In genomic region chr6:94622784-94623183, GRCh38 we compare ENCODE assay signal across 3 cellular contexts.
TF ChIP-seq lines count a peak whose summit lies in the region.

No MANE protein-coding gene starts in this region.

TF ChIP-seq in HepG2, 621 proteins besides CTCF, POLR2A, EP300 and RAD21:
- TF ChIP-seq MAFK (conservative IDR thresholded peaks at IDR 0.05 in 1 of 2, IDR thresholded peaks at IDR 0.05 in 1 of 2; ENCODE audit: low read length in 2 of 2) (peak; percentile 78 to 91), ZXDC (CRISPR knock-in tag; IDR thresholded peaks at IDR 0.05) (no peak), MAFF (IDR thresholded peaks at IDR 0.05; ENCODE audit: low read depth, low read length) (peak; percentile 82)

TF ChIP-seq in IMR-90, 13 proteins besides CTCF, POLR2A, EP300 and RAD21:
- no peak for TF ChIP-seq MXI1 (IDR thresholded peaks at IDR 0.05; ENCODE audit: borderline replicate concordance, low read depth, low read length)
- no peak for TF ChIP-seq RFX5 (IDR thresholded peaks at IDR 0.05; ENCODE audit: low read depth, low read length)
- peak; percentile 89 for TF ChIP-seq MAFK (IDR thresholded peaks at IDR 0.05; ENCODE audit: low read depth, low read length)
- no peak for TF ChIP-seq USF2 (IDR thresholded peaks at IDR 0.05; ENCODE audit: low read depth, low read length)
- no peak for TF ChIP-seq BHLHE40 (IDR thresholded peaks at IDR 0.05; ENCODE audit: low read depth, low read length)
- no peak for TF ChIP-seq RCOR1 (IDR thresholded peaks at IDR 0.05; ENCODE audit: insufficient replicate concordance, low read length)
- no peak for TF ChIP-seq CHD1 (IDR thresholded peaks at IDR 0.05; ENCODE audit: low read depth, low read length)

TF ChIP-seq in H1, 55 proteins besides CTCF, POLR2A, EP300 and RAD21:
- no peak for TF ChIP-seq CHD2 (IDR thresholded peaks at IDR 0.05; ENCODE audit: low read length)
- TF ChIP-seq SIRT6 (IDR thresholded peaks at IDR 0.05; ENCODE audit: low read length): no peak
- peak; percentile 41; the same call in 1 of the 2 replicates for TF ChIP-seq MAFK (IDR thresholded peaks at IDR 0.05; ENCODE audit: low read depth, low read length)
